21 cellular contexts compared by ENCODE assay signal in the genomic region with DNA sequence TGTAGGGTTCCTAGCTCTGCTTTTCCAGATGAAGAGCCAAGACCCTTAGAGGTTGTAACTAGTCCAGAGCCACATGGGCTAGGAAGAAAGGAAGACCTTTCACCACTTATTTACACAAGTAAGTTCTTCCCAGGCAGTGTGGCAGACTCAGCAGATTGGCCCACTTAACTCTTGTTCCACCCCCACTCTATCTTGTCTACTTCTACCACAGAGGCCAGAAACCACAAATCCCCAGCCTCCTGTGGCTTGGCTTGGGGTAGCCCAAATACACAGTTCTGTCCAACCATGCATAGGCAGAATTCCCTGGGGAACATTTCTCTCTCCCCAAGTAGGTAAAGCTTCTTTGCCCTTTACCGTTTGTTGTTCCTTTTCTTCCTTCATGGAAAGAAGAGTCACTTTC.
DNase-seq lines count a peak whose midpoint lies in the region; ATAC-seq and TF ChIP-seq lines count a peak whose summit lies in the region.
"Had no signal": no experiment of that assay in that cellular context is flagged by ENCODE, and none has a peak within 500 bp of the region (broad histone marks: within the 10 kb centered on the region; RNA-seq: fewer than 3 reads in every experiment).

No MANE protein-coding gene starts in this region.

- no peak overlapping the region for H3K27ac Mint-ChIP-seq in stimulated activated naive B cell treated with anti-CD40 and anti-IgM and Interleukin-4, amounts not matched to agents 10 μg/mL and 1 μg/mL and 100 μg/mL, for 72 hours
- H3K27ac Mint-ChIP-seq: CD4-positive, CD25-positive, alpha-beta regulatory T cell; HFFc6; T-cell had no signal

- H3K27me3 Mint-ChIP-seq in stimulated activated naive B cell treated with anti-CD40 and anti-IgM and Interleukin-4, amounts not matched to agents 10 μg/mL and 1 μg/mL and 100 μg/mL, for 72 hours: peaks cover 38 to 48% of the 10 kb centered on the region in 2 donors

- no peak overlapping the region for H3K9ac ChIP-seq in Loucy (ENCODE audit: low read depth, low read length, poor library complexity, severe bottlenecking)

- no peak overlapping the region for H2AFZ ChIP-seq in Loucy (ENCODE audit: low read length)

- H3K4me3 ChIP-seq in Loucy (ENCODE audit: low read length, poor library complexity, severe bottlenecking) (no peak overlapping the region), fibroblast of mammary gland (ENCODE audit: control insufficient read depth, low read depth, low read length) (no peak overlapping the region)
- H3K4me3 ChIP-seq: K562 had no signal

- no peak overlapping the region for H3K4me3 Mint-ChIP-seq in stimulated activated naive B cell treated with anti-CD40 and anti-IgM and Interleukin-4, amounts not matched to agents 10 μg/mL and 1 μg/mL and 100 μg/mL, for 72 hours
- H3K4me3 Mint-ChIP-seq: CD4-positive, CD25-positive, alpha-beta regulatory T cell; HFFc6; T-cell had no signal

- H4K20me1 ChIP-seq in Loucy (ENCODE audit: insufficient read depth, low read length, poor library complexity, severe bottlenecking): no peaks in the 10 kb centered on the region

- H3K79me2 ChIP-seq in Loucy (ENCODE audit: insufficient read depth, low read length): no peaks in the 10 kb centered on the region

- H3K9me3 Mint-ChIP-seq in stimulated activated naive B cell treated with anti-CD40 and anti-IgM and Interleukin-4, amounts not matched to agents 10 μg/mL and 1 μg/mL and 100 μg/mL, for 72 hours: peaks cover 0 to 2% of the 10 kb centered on the region in 2 donors
- H3K9me3 Mint-ChIP-seq: T-cell had no signal

- H3K36me3 Mint-ChIP-seq in stimulated activated naive B cell treated with anti-CD40 and anti-IgM and Interleukin-4, amounts not matched to agents 10 μg/mL and 1 μg/mL and 100 μg/mL, for 72 hours: no peaks in the 10 kb centered on the region
- H3K36me3 Mint-ChIP-seq: CD4-positive, CD25-positive, alpha-beta regulatory T cell; T-cell had no signal

- peak; percentile 36 for DNase-seq in Daoy (ENCODE audit: low read depth)
- DNase-seq in fibroblast of mammary gland (ENCODE audit: low read depth): peak; percentile 2
- DNase-seq in stimulated activated naive B cell treated with anti-CD40 and anti-IgM and Interleukin-4, amounts not matched to agents 10 μg/mL and 1 μg/mL and 100 μg/mL, for 72 hours: peak; percentile 34
- no peak for DNase-seq in ecto neural progenitor cell (ENCODE audit: low spot score)
- DNase-seq in NCI-H524 treated with DMSO at 0.1 percent for 48 hours (lab: John Stamatoyannopoulos, UW): no peak
- DNase-seq in T-helper 9 cell: no peak
- DNase-seq: BE2C; CD4-positive, CD25-positive, alpha-beta regulatory T cell; DMS79 treated with DMSO at 0.1 percent for 48 hours; HFFc6; NCI-H1105 treated with DMSO at 0.1 percent for 48 hours; NCI-H2029 treated with DMSO at 0.1 percent for 48 hours; NCI-H345; NCI-H524; NCI-H82; SIG-M5; T-cell had no signal

- H3K4me1 ChIP-seq in Loucy (ENCODE audit: insufficient read depth, low read length, poor library complexity, severe bottlenecking): peaks cover 46% of the 10 kb centered on the region
- H3K4me1 ChIP-seq: BE2C had no signal

- no peaks in the 10 kb centered on the region for H3K9me2 ChIP-seq in Loucy (replicated peaks; ENCODE audit: low read depth, low read length)

- H3K4me1 Mint-ChIP-seq in stimulated activated naive B cell treated with anti-CD40 and anti-IgM and Interleukin-4, amounts not matched to agents 10 μg/mL and 1 μg/mL and 100 μg/mL, for 72 hours: peaks cover 3 to 7% of the 10 kb centered on the region in 2 donors
- H3K4me1 Mint-ChIP-seq: T-cell had no signal

- no peaks in the 10 kb centered on the region for H3K27me3 ChIP-seq in Loucy (ENCODE audit: insufficient read depth, low read length, poor library complexity, severe bottlenecking)

- H3K36me3 ChIP-seq in Loucy (ENCODE audit: insufficient read depth, low read length): no peaks in the 10 kb centered on the region
- H3K36me3 ChIP-seq: BE2C had no signal

- TF ChIP-seq CTCF in Loucy (conservative IDR thresholded peaks at IDR 0.05; ENCODE audit: low read length): no peak
- TF ChIP-seq CTCF in fibroblast of mammary gland (conservative IDR thresholded peaks at IDR 0.05; ENCODE audit: control insufficient read depth, insufficient read depth, low read depth, low read length): no peak

- H3K9me3 ChIP-seq in Loucy (ENCODE audit: insufficient read depth, low read depth, low read length): no peaks in the 10 kb centered on the region
- H3K9me3 ChIP-seq: BE2C had no signal

- no peaks in the 10 kb centered on the region for H3F3A ChIP-seq in Loucy (ENCODE audit: low read depth)

- peak; percentile 91 to 96 for ATAC-seq in stimulated activated naive B cell treated with anti-CD40 and anti-IgM and Interleukin-4, amounts not matched to agents 10 μg/mL and 1 μg/mL and 100 μg/mL, for 72 hours (replicated peaks)
- ATAC-seq: HepG2, K562, Panc1, T-cell had no signal

- H3K4me2 ChIP-seq in Loucy (ENCODE audit: low read depth, low read length, poor library complexity, severe bottlenecking): peak overlapping the region; percentile 26

Comparison
In these comparisons a context has a peak if more than half of its experiments do, and no peak if none do; other contexts are left out.
1. DNase-seq: peak in Daoy (single experiment), fibroblast of mammary gland (single experiment) and stimulated activated naive B cell treated with anti-CD40 and anti-IgM and Interleukin-4, amounts not matched to agents 10 μg/mL and 1 μg/mL and 100 μg/mL, for 72 hours (single experiment); none in ecto neural progenitor cell (single experiment), NCI-H524 treated with DMSO at 0.1 percent for 48 hours (single experiment) and T-helper 9 cell (single experiment).